In the genomic region with DNA sequence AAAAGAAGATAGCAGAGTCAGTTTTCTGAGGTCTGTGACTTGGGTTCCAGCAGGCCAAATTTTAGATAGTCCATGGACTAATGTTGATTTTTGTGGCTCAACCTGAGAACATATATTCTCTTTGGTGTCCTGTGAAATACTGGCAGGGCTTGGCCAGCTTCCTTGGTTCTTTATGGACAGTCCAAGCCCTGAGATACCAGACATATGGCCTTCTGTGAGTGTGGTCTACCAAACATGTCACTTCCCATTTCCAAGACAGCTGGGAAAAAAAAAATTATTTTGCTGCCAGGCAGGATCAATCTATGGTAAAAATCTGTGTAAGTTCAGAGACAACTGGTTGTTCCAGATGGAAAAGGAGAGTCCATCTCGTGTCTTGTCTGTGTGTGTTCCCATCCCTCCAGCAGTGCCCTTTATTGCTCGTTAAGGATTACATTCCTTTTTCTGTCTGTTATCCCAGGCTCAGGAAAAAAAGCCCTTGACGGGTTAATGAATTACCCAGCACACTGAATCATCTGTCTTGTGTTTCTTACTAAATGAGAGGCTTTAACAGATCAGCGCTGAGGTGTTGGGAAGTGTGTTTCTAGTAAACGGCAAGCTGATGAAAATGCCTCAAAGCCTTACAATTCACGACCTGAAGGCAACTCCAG, we compare ENCODE assay signal across 1 cellular context.
TF ChIP-seq lines count a peak whose summit lies in the region.

No MANE protein-coding gene starts in this region.

TF ChIP-seq in A549, 52 proteins besides CTCF, POLR2A, EP300 and RAD21 (continued from another document):
- TF ChIP-seq HOXB5 (CRISPR knock-in tag; IDR thresholded peaks at IDR 0.05) (no peak), CHD2 (IDR thresholded peaks at IDR 0.05; ENCODE audit: low read length, partially characterized antibody) (no peak), RFX5 (IDR thresholded peaks at IDR 0.05) (no peak), ZSCAN20 (CRISPR knock-in tag; IDR thresholded peaks at IDR 0.05) (no peak), NFE2L2 (conservative IDR thresholded peaks at IDR 0.05; ENCODE audit: low read length) (no peak), TFCP2L1 (CRISPR knock-in tag; IDR thresholded peaks at IDR 0.05) (no peak)
TF ChIP-seq in A549: peak in this region for 3.
